ENCODE assay signal across 24 cellular contexts in genomic region chr18:61591200-61591719, GRCh38.
"Had no signal": no experiment of that assay in that cellular context is flagged by ENCODE, and none has a peak within 500 bp of the region (broad histone marks: within the 10 kb centered on the region; RNA-seq: fewer than 3 reads in every experiment).

No MANE protein-coding gene starts in this region.

- H3K9ac ChIP-seq: SK-N-SH had no signal

- H3K4me3 ChIP-seq: SJSA1 had no signal

- DNase-seq: KBM-7; MV-4-11; NCI-H1048; NCI-H1105; NCI-H1417; NCI-H146; NCI-H1694 treated with DMSO at 0.1 percent for 48 hours; NCI-H2029; NCI-H2081 treated with DMSO at 0.1 percent for 48 hours; NCI-H2171; NCI-H226; NCI-H446; NCI-H510A; NCI-H524 treated with DMSO at 0.1 percent for 48 hours; NCI-H774; NK-92 treated with Interleukin-12 subunit alpha and Interleukin-12 subunit beta, amount 100 ng/mL, for 24 hours; PC-3; SIG-M5; SK-N-SH; SW 1271; T-cell had no signal

- ATAC-seq: Panc1, PC-3, T-cell had no signal

- H3K27ac ChIP-seq: RWPE1, SJSA1 had no signal

- H3K9me3 ChIP-seq: SJSA1, SK-N-SH had no signal

- H3K4me2 ChIP-seq: SK-N-SH had no signal

- H3K36me3 ChIP-seq: SJSA1 had no signal

- H3K27me3 ChIP-seq: SJSA1 had no signal
